Comparison of ENCODE assay signal across 28 cellular contexts in genomic region chr7:134740364-134740763, GRCh38. TPM values are rescaled to one million over a fixed set of nuclear protein-coding genes. Genes with fewer than 3 reads are reported as not detected.
"Had no signal": no experiment of that assay in that cellular context is flagged by ENCODE, and none has a peak within 500 bp of the region (broad histone marks: within the 10 kb centered on the region; RNA-seq: fewer than 3 reads in every experiment).

No MANE protein-coding gene starts in this region.

- H3K4me2 ChIP-seq: SK-N-SH had no signal

- H3K27ac ChIP-seq: foreskin keratinocyte, pancreas, prostate gland, stomach, suprapubic skin, transverse colon had no signal

- H3K4me1 ChIP-seq: pancreas, prostate gland had no signal

- DNase-seq: activated CD4-positive, alpha-beta T cell treated with anti-CD3 and anti-CD28 coated beads for 1 hour; activated CD4-positive, alpha-beta T cell treated with anti-CD3 and anti-CD28 coated beads, Interleukin-2, amount 50 U/mL, for 1 hour; activated CD8-positive, alpha-beta T cell treated with anti-CD3 and anti-CD28 coated beads for 36 hours; activated effector memory CD4-positive, alpha-beta T cell treated with anti-CD3 and anti-CD28 coated beads, Interleukin-2, amount 50 U/mL, for 16 hours; activated naive CD4-positive, alpha-beta T cell treated with anti-CD3 and anti-CD28 coated beads, Interleukin-2, amount 10 ng/mL, durations not matched to agents 7 days and 5 days; activated naive CD8-positive, alpha-beta T cell treated with anti-CD3 and anti-CD28 coated beads, Interleukin-2, amount 10 ng/mL, durations not matched to agents 7 days and 5 days; effector memory CD8-positive, alpha-beta T cell; foreskin keratinocyte; heart right ventricle; kidney glomerular epithelial cell; naive B cell; pancreas; SK-N-SH; stimulated activated CD4-positive, alpha-beta T cell treated with anti-CD3 and anti-CD28 coated beads, Interleukin-15, amount 100 ng/mL, for 24 hours; stimulated activated CD4-positive, alpha-beta T cell treated with anti-CD3 and anti-CD28 coated beads, Interleukin-2, amount 100 ng/mL, for 24 hours; stimulated activated naive B cell treated with anti-CD40 and anti-IgM and Interleukin-4, amounts not matched to agents 10 μg/mL and 1 μg/mL and 100 μg/mL, for 72 hours; stomach; T-helper 17 cell; T1000; transverse colon had no signal

- H3K27me3 Mint-ChIP-seq: activated naive CD8-positive, alpha-beta T cell treated with anti-CD3 and anti-CD28 coated beads, Interleukin-2, amount 10 ng/mL, durations not matched to agents 7 days and 5 days had no signal

- H3K27ac Mint-ChIP-seq: activated CD8-positive, alpha-beta T cell treated with anti-CD3 and anti-CD28 coated beads for 36 hours; activated naive CD4-positive, alpha-beta T cell treated with anti-CD3 and anti-CD28 coated beads, Interleukin-2, amount 10 ng/mL, durations not matched to agents 7 days and 5 days; activated naive CD8-positive, alpha-beta T cell treated with anti-CD3 and anti-CD28 coated beads, Interleukin-2, amount 10 ng/mL, durations not matched to agents 7 days and 5 days; effector memory CD8-positive, alpha-beta T cell; mesothelial cell of epicardium; stimulated activated naive B cell treated with anti-CD40 and anti-IgM and Interleukin-4, amounts not matched to agents 10 μg/mL and 1 μg/mL and 100 μg/mL, for 72 hours; T-helper 17 cell had no signal

- H3K9me3 Mint-ChIP-seq: activated CD8-positive, alpha-beta T cell treated with anti-CD3 and anti-CD28 coated beads for 36 hours; activated naive CD4-positive, alpha-beta T cell treated with anti-CD3 and anti-CD28 coated beads, Interleukin-2, amount 10 ng/mL, durations not matched to agents 7 days and 5 days; activated naive CD8-positive, alpha-beta T cell treated with anti-CD3 and anti-CD28 coated beads, Interleukin-2, amount 10 ng/mL, durations not matched to agents 7 days and 5 days; effector memory CD8-positive, alpha-beta T cell; mesothelial cell of epicardium; naive B cell; stimulated activated naive B cell treated with anti-CD40 and anti-IgM and Interleukin-4, amounts not matched to agents 10 μg/mL and 1 μg/mL and 100 μg/mL, for 72 hours had no signal

- H3K9ac ChIP-seq: SK-N-SH had no signal

- H3K36me3 Mint-ChIP-seq: activated naive CD4-positive, alpha-beta T cell treated with anti-CD3 and anti-CD28 coated beads, Interleukin-2, amount 10 ng/mL, durations not matched to agents 7 days and 5 days; activated naive CD8-positive, alpha-beta T cell treated with anti-CD3 and anti-CD28 coated beads, Interleukin-2, amount 10 ng/mL, durations not matched to agents 7 days and 5 days; mesothelial cell of epicardium; naive B cell; stimulated activated naive B cell treated with anti-CD40 and anti-IgM and Interleukin-4, amounts not matched to agents 10 μg/mL and 1 μg/mL and 100 μg/mL, for 72 hours had no signal

- H3K27me3 ChIP-seq: foreskin keratinocyte, heart right ventricle, pancreas, stomach, suprapubic skin, transverse colon had no signal

- H3K4me3 Mint-ChIP-seq: activated CD8-positive, alpha-beta T cell treated with anti-CD3 and anti-CD28 coated beads for 36 hours; activated naive CD4-positive, alpha-beta T cell treated with anti-CD3 and anti-CD28 coated beads, Interleukin-2, amount 10 ng/mL, durations not matched to agents 7 days and 5 days; activated naive CD8-positive, alpha-beta T cell treated with anti-CD3 and anti-CD28 coated beads, Interleukin-2, amount 10 ng/mL, durations not matched to agents 7 days and 5 days; effector memory CD8-positive, alpha-beta T cell; mesothelial cell of epicardium; naive B cell; stimulated activated naive B cell treated with anti-CD40 and anti-IgM and Interleukin-4, amounts not matched to agents 10 μg/mL and 1 μg/mL and 100 μg/mL, for 72 hours; T-helper 17 cell had no signal

- H3K9me3 ChIP-seq: heart right ventricle, pancreas, prostate gland, SK-N-SH, stomach, suprapubic skin, transverse colon had no signal

- ATAC-seq: activated CD8-positive, alpha-beta T cell treated with anti-CD3 and anti-CD28 coated beads for 36 hours; effector memory CD8-positive, alpha-beta T cell; esophagus mucosa; foreskin keratinocyte; heart right ventricle; left lobe of liver; pancreas; T-helper 17 cell had no signal

- FAIRE-seq: endothelial cell of umbilical vein, pancreas had no signal

- H3K4me1 Mint-ChIP-seq: activated naive CD8-positive, alpha-beta T cell treated with anti-CD3 and anti-CD28 coated beads, Interleukin-2, amount 10 ng/mL, durations not matched to agents 7 days and 5 days; naive B cell had no signal

- H3K36me3 ChIP-seq: heart right ventricle, pancreas, prostate gland, stomach, suprapubic skin, transverse colon had no signal

- H3K4me3 ChIP-seq: coronary artery, heart right ventricle, lung, pancreas, prostate gland, stomach, suprapubic skin, transverse colon had no signal

RNA-seq across cellular contexts. Expression of gene CALD1, which starts 39.1 kb away (rescaled TPM):
- total RNA-seq: activated naive CD8-positive, alpha-beta T cell treated with anti-CD3 and anti-CD28 coated beads, Interleukin-2, amount 10 ng/mL, durations not matched to agents 7 days and 5 days had no signal
